ENCODE assay signal across 16 cellular contexts in genomic region chr17:41985919-41986318, GRCh38.
DNase-seq lines count a peak whose midpoint lies in the region; ATAC-seq and TF ChIP-seq lines count a peak whose summit lies in the region.
"Had no signal": no experiment of that assay in that cellular context is flagged by ENCODE, and none has a peak within 500 bp of the region (broad histone marks: within the 10 kb centered on the region; RNA-seq: fewer than 3 reads in every experiment).

No MANE protein-coding gene starts in this region.

- no peak overlapping the region for H3K4me3 Mint-ChIP-seq in activated naive CD8-positive, alpha-beta T cell
- H3K4me3 Mint-ChIP-seq in activated naive CD8-positive, alpha-beta T cell treated with anti-CD3 and anti-CD28 coated beads, Interleukin-2, amount 50 U/mL, for 24 hours = no peak overlapping the region
- no peak overlapping the region for H3K4me3 Mint-ChIP-seq in nephron
- H3K4me3 Mint-ChIP-seq: CD4-positive, alpha-beta T cell; IgD-negative memory B cell had no signal

- no peak overlapping the region for H2AFZ ChIP-seq in OCI-LY3 (ENCODE audit: low read depth, low read length)
- H2AFZ ChIP-seq: GM23248 had no signal

- TF ChIP-seq CTCF in OCI-LY3 (IDR thresholded peaks at IDR 0.05; ENCODE audit: low read depth, low read length) = no peak
- no peak for TF ChIP-seq CTCF in nephron (IDR thresholded peaks at IDR 0.05; ENCODE audit: unreplicated experiment in 3 of 3)
- TF ChIP-seq CTCF in GM10266 (IDR thresholded peaks at IDR 0.05; ENCODE audit: control insufficient read depth, insufficient read depth, low read depth, missing control alignments) = no peak

- H3K27ac Mint-ChIP-seq in activated naive CD8-positive, alpha-beta T cell = peak overlapping the region; percentile 22
- no peak overlapping the region for H3K27ac Mint-ChIP-seq in activated naive CD8-positive, alpha-beta T cell treated with anti-CD3 and anti-CD28 coated beads, Interleukin-2, amount 50 U/mL, for 24 hours
- H3K27ac Mint-ChIP-seq in nephron = peak overlapping the region in 2 of 3 experiments; percentile 52 to 61
- H3K27ac Mint-ChIP-seq: CD4-positive, alpha-beta T cell; IgD-negative memory B cell had no signal

- H3K79me2 ChIP-seq in OCI-LY3 (ENCODE audit: low read length) = peaks cover 6% of the 10 kb centered on the region; the same call in 1 of the 2 replicates

- H3K27ac ChIP-seq in OCI-LY3 (ENCODE audit: low read length) = peak overlapping the region; percentile 99
- H3K27ac ChIP-seq: GM23248 had no signal

- no peaks in the 10 kb centered on the region for H3K9me3 Mint-ChIP-seq in activated naive CD8-positive, alpha-beta T cell (ENCODE audit: low read depth)
- H3K9me3 Mint-ChIP-seq in activated naive CD8-positive, alpha-beta T cell treated with anti-CD3 and anti-CD28 coated beads, Interleukin-2, amount 50 U/mL, for 24 hours = no peaks in the 10 kb centered on the region
- H3K9me3 Mint-ChIP-seq in nephron = no peaks in the 10 kb centered on the region
- H3K9me3 Mint-ChIP-seq: CD4-positive, alpha-beta T cell; IgD-negative memory B cell had no signal

- no peak for ATAC-seq in activated naive CD8-positive, alpha-beta T cell treated with anti-CD3 and anti-CD28 coated beads, Interleukin-2, amount 50 U/mL, for 24 hours
- ATAC-seq: GM12878, HCT116 had no signal

- H3K4me2 ChIP-seq in OCI-LY3 (ENCODE audit: low read length) = no peak overlapping the region

- H4K20me1 ChIP-seq in OCI-LY3 (ENCODE audit: insufficient read depth, low read length) = no peaks in the 10 kb centered on the region

- peaks cover 64% of the 10 kb centered on the region for H3K36me3 ChIP-seq in OCI-LY3 (replicated peaks; ENCODE audit: low read depth, low read length)

- no peaks in the 10 kb centered on the region for H3K4me1 Mint-ChIP-seq in activated naive CD8-positive, alpha-beta T cell (ENCODE audit: low read depth)
- peaks cover 19% of the 10 kb centered on the region for H3K4me1 Mint-ChIP-seq in activated naive CD8-positive, alpha-beta T cell treated with anti-CD3 and anti-CD28 coated beads, Interleukin-2, amount 50 U/mL, for 24 hours
- peaks cover 34% of the 10 kb centered on the region for H3K4me1 Mint-ChIP-seq in nephron

- H3K4me1 ChIP-seq in OCI-LY3 (ENCODE audit: low read length) = peaks cover 66% of the 10 kb centered on the region

- no peak overlapping the region for H3K4me3 ChIP-seq in OCI-LY3 (ENCODE audit: low read length)
- H3K4me3 ChIP-seq: GM12878, GM23248 had no signal

- H3K27me3 Mint-ChIP-seq in activated naive CD8-positive, alpha-beta T cell = no peaks in the 10 kb centered on the region
- no peaks in the 10 kb centered on the region for H3K27me3 Mint-ChIP-seq in activated naive CD8-positive, alpha-beta T cell treated with anti-CD3 and anti-CD28 coated beads, Interleukin-2, amount 50 U/mL, for 24 hours
- no peaks in the 10 kb centered on the region for H3K27me3 Mint-ChIP-seq in nephron (ENCODE audit: low read depth)
- H3K27me3 Mint-ChIP-seq: CD4-positive, alpha-beta T cell; IgD-negative memory B cell had no signal

- H3K27me3 ChIP-seq in OCI-LY3 (ENCODE audit: low read depth, low read length) = no peaks in the 10 kb centered on the region

- no peak for DNase-seq in activated naive CD8-positive, alpha-beta T cell treated with anti-CD3 and anti-CD28 coated beads, Interleukin-2, amount 50 U/mL, for 24 hours
- DNase-seq in NCI-H2107 treated with DMSO at 0.1 percent for 48 hours (lab: John Stamatoyannopoulos, UW; ENCODE audit: unreplicated experiment) (no peak), SHP77 treated with DMSO at 0.1 percent for 48 hours (lab: John Stamatoyannopoulos, UW) (no peak), GM10266 (ENCODE audit: extremely low spot score) (no peak)
- DNase-seq: ACHN; C1 segment of cervical spinal cord; Calu3; CD4-positive, alpha-beta T cell; DMS 273 treated with DMSO at 0.1 percent for 48 hours; GM23248 had no signal

- no peak overlapping the region for H3K9ac ChIP-seq in OCI-LY3 (ENCODE audit: low read length)
- H3K9ac ChIP-seq: GM23248 had no signal

- no peaks in the 10 kb centered on the region for H3K9me3 ChIP-seq in OCI-LY3 (ENCODE audit: insufficient read depth, low read length)

- H3K36me3 Mint-ChIP-seq in activated naive CD8-positive, alpha-beta T cell = peaks cover 4% of the 10 kb centered on the region
- peaks cover 66% of the 10 kb centered on the region for H3K36me3 Mint-ChIP-seq in activated naive CD8-positive, alpha-beta T cell treated with anti-CD3 and anti-CD28 coated beads, Interleukin-2, amount 50 U/mL, for 24 hours (ENCODE audit: low read depth)
- peaks cover 76% of the 10 kb centered on the region for H3K36me3 Mint-ChIP-seq in nephron (ENCODE audit: low read depth)
